ENCODE assay signal across 18 cellular contexts in genomic region chr3:58322793-58323192, GRCh38. TPM values are rescaled to one million over a fixed set of nuclear protein-coding genes. Genes with fewer than 3 reads are reported as not detected.
DNase-seq lines count a peak whose midpoint lies in the region; ATAC-seq, FAIRE-seq and TF ChIP-seq lines count a peak whose summit lies in the region.
"Had no signal": no experiment of that assay in that cellular context is flagged by ENCODE, and none has a peak within 500 bp of the region (broad histone marks: within the 10 kb centered on the region; RNA-seq: fewer than 3 reads in every experiment).

No MANE protein-coding gene starts in this region.

- no peak overlapping the region for H3K23ac ChIP-seq in H1 (ENCODE audit: insufficient read length)

- H3K27me3 Mint-ChIP-seq in activated CD4-positive, alpha-beta T cell treated with anti-CD3 and anti-CD28 coated beads for 36 hours = no peaks in the 10 kb centered on the region
- no peaks in the 10 kb centered on the region for H3K27me3 Mint-ChIP-seq in WTC11 (ENCODE audit: low read depth)

- peaks cover 0 to 4% of the 10 kb centered on the region in 2 experiments for H4K20me1 ChIP-seq in H1 (replicated peaks in 1 of 2; ENCODE audit: control insufficient read depth in 1 of 2, insufficient read depth in 2 of 2, low read length in 2 of 2)
- H4K20me1 ChIP-seq in neural cell (ENCODE audit: insufficient read depth) = no peaks in the 10 kb centered on the region

- peaks cover 40% of the 10 kb centered on the region for H3K4me1 Mint-ChIP-seq in activated CD4-positive, alpha-beta T cell treated with anti-CD3 and anti-CD28 coated beads for 36 hours
- H3K4me1 Mint-ChIP-seq in WTC11 = peaks cover 33% of the 10 kb centered on the region

- no peaks in the 10 kb centered on the region for H3K79me2 ChIP-seq in H1 (ENCODE audit: control insufficient read depth in 1 of 2, insufficient read depth in 2 of 2, low read length in 2 of 2)
- H3K79me2 ChIP-seq in neural cell (replicated peaks; ENCODE audit: insufficient read depth, low read length) = no peaks in the 10 kb centered on the region

- H3K23me2 ChIP-seq in H1 (ENCODE audit: low read depth, low read length) = no peaks in the 10 kb centered on the region

- no peak overlapping the region for H2BK20ac ChIP-seq in H1 (ENCODE audit: low read length)

- H3K27ac ChIP-seq in H1 (ENCODE audit: low read depth, low read length) (no peak overlapping the region), neural cell (ENCODE audit: low read length) (peak overlapping the region; percentile 83)
- H3K27ac ChIP-seq: BLaER1 treated with 17β-estradiol and CSF1 and Interleukin-3, amounts not matched to agents 10 nM and 100 nM; PC-9 had no signal

- peaks cover 8% of the 10 kb centered on the region for H3K36me3 Mint-ChIP-seq in activated CD4-positive, alpha-beta T cell treated with anti-CD3 and anti-CD28 coated beads for 36 hours (ENCODE audit: low read depth)
- peaks cover 11% of the 10 kb centered on the region for H3K36me3 Mint-ChIP-seq in WTC11

- no peak overlapping the region for H2BK15ac ChIP-seq in H1 (ENCODE audit: low read length)

- H4K5ac ChIP-seq in H1 (ENCODE audit: insufficient read length, low read depth, low read length) = no peak overlapping the region

- H3K9me3 ChIP-seq in H1 (ENCODE audit: insufficient read depth in 2 of 2, low read depth in 1 of 2, low read length in 1 of 2) (no peaks in the 10 kb centered on the region), neural cell (ENCODE audit: low read length) (no peaks in the 10 kb centered on the region)
- H3K9me3 ChIP-seq: BLaER1 treated with 17β-estradiol and CSF1 and Interleukin-3, amounts not matched to agents 10 nM and 100 nM had no signal

- H3K9ac ChIP-seq in H1 (replicated peaks in 1 of 4; ENCODE audit: extremely low read depth in 1 of 4, low read depth in 3 of 4, low read length in 3 of 4) (no peak overlapping the region), neural cell (ENCODE audit: low read length) (no peak overlapping the region)
- H3K9ac ChIP-seq: BLaER1 treated with 17β-estradiol and CSF1 and Interleukin-3, amounts not matched to agents 10 nM and 100 nM had no signal

- ATAC-seq in activated CD4-positive, alpha-beta T cell treated with anti-CD3 and anti-CD28 coated beads for 36 hours = no peak
- ATAC-seq in WTC11 = no peak

- H3K18ac ChIP-seq in H1 (ENCODE audit: extremely low read depth, low read length) = no peak overlapping the region; the same call in 1 of the 2 replicates

- H3K4ac ChIP-seq in H1 (replicated peaks; ENCODE audit: insufficient read length, low read depth, low read length) = no peak overlapping the region

- H3K56ac ChIP-seq in H1 (replicated peaks; ENCODE audit: insufficient read length, low read depth, low read length) = no peak overlapping the region

- no peak for DNase-seq in activated CD4-positive, alpha-beta T cell treated with anti-CD3 and anti-CD28 coated beads for 36 hours
- no peak for DNase-seq in activated CD4-positive, alpha-beta T cell treated with anti-CD3 and anti-CD28 coated beads for 4 hours
- no peak for DNase-seq in WTC11 (ENCODE audit: low spot score)
- DNase-seq in H1 (ENCODE audit: low read depth in 1 of 2, low spot score in 2 of 2) = no peak
- no peak for DNase-seq in HTR-8/SVneo (ENCODE audit: insufficient read length, low spot score)
- no peak for DNase-seq in NCI-H2029 (lab: John Stamatoyannopoulos, UW)
- DNase-seq in ecto neural progenitor cell (ENCODE audit: low spot score) = no peak
- DNase-seq: 8988T, DMS 273 treated with DMSO at 0.1 percent for 48 hours, H9, NCI-H1092 treated with DMSO at 0.1 percent for 48 hours, NCI-H1694, NCI-H2171, NCI-H446 treated with DMSO at 0.1 percent for 48 hours, NCI-H748 treated with DMSO at 0.1 percent for 48 hours, PC-9 had no signal

- H3K27ac Mint-ChIP-seq in activated CD4-positive, alpha-beta T cell treated with anti-CD3 and anti-CD28 coated beads for 36 hours = peak overlapping the region; percentile 25
- peak overlapping the region; percentile 76; the same call in 1 of the 2 replicates for H3K27ac Mint-ChIP-seq in WTC11

- no peaks in the 10 kb centered on the region for H3K9me2 ChIP-seq in neural cell (ENCODE audit: insufficient read depth, low read length)

- no peak overlapping the region for H3K4me3 Mint-ChIP-seq in activated CD4-positive, alpha-beta T cell treated with anti-CD3 and anti-CD28 coated beads for 36 hours
- no peak overlapping the region for H3K4me3 Mint-ChIP-seq in WTC11
- H3K4me3 Mint-ChIP-seq: H9 had no signal

- CTCF ChIA-PET in activated CD4-positive, alpha-beta T cell treated with anti-CD3 and anti-CD28 coated beads for 36 hours (lab: Charles Lee) = interaction anchor here (0.6 to 9.5 kb wide), 5 partner anchors 12 to 1800 kb away, joined by 4 to 72 read pairs (median 5); partner anchors contain the start of genes HTD2 and RPP14
- CTCF ChIA-PET in WTC11 (lab: Charles Lee) = interaction anchor here (0.8 to 2.7 kb wide), 9 partner anchors 16 to 206 kb away, joined by 3 to 34 read pairs (median 5); partner anchors contain the start of genes HTD2 and RPP14
- CTCF ChIA-PET in H1 (lab: Charles Lee; ENCODE audit: partially characterized antibody) = interaction anchor here (1.3 to 12.7 kb wide), 5 partner anchors 14 to 112 kb away, joined by 4 to 104 read pairs (median 5); partner anchors contain the start of genes HTD2 and RPP14

- TF ChIP-seq RAD21 in H1 (IDR thresholded peaks at IDR 0.05 in 1 of 2, conservative IDR thresholded peaks at IDR 0.05 in 1 of 2; ENCODE audit: low read depth in 2 of 2, low read length in 2 of 2) (no peak), neural cell (conservative IDR thresholded peaks at IDR 0.05) (no peak)

- H3K4me1 ChIP-seq in H1 (replicated peaks in 1 of 4; ENCODE audit: control insufficient read depth in 3 of 4, insufficient read depth in 4 of 4, low read length in 3 of 4) = peaks cover 0 to 9% (median 9%) of the 10 kb centered on the region in 4 experiments; a peak in 5 of 7 replicates

- H3K27me3 ChIP-seq in H1 (replicated peaks in 1 of 4; ENCODE audit: control insufficient read depth in 3 of 4, extremely low read depth in 1 of 4, insufficient read depth in 3 of 4, low read length in 3 of 4) (no peaks in the 10 kb centered on the region), neural cell (ENCODE audit: insufficient read depth, low read depth, low read length) (no peaks in the 10 kb centered on the region)
- H3K27me3 ChIP-seq: BLaER1 treated with 17β-estradiol and CSF1 and Interleukin-3, amounts not matched to agents 10 nM and 100 nM had no signal

- no peak overlapping the region for H4K8ac ChIP-seq in H1 (ENCODE audit: extremely low read depth, insufficient read depth, low read length)

- no peak overlapping the region for H3K4me2 ChIP-seq in H1 (ENCODE audit: insufficient read depth in 1 of 2, low read depth in 2 of 2, low read length in 2 of 2)
- H3K4me2 ChIP-seq in neural cell (ENCODE audit: low read length) = no peak overlapping the region
- H3K4me2 ChIP-seq: BLaER1 treated with 17β-estradiol and CSF1 and Interleukin-3, amounts not matched to agents 10 nM and 100 nM; PC-9 had no signal

- POLR2A ChIA-PET in activated CD4-positive, alpha-beta T cell treated with anti-CD3 and anti-CD28 coated beads for 36 hours (lab: Charles Lee) = interaction anchor here (0.7 kb wide), 1 partner anchor 93 kb away, joined by 4 read pairs; no protein-coding TSS in a partner anchor
- POLR2A ChIA-PET in WTC11 (lab: Charles Lee) = interaction anchor here (1.0 kb wide), 1 partner anchor 17 kb away, joined by 3 read pairs; the partner anchor contains the start of genes HTD2 and RPP14
- POLR2A ChIA-PET in H1 (lab: Charles Lee; ENCODE audit: partially characterized antibody) = interaction anchor here (0.8 to 9.0 kb wide), 6 partner anchors 8 to 199 kb away, joined by 3 to 64 read pairs (median 4); partner anchors contain the start of genes HTD2 and RPP14

- FAIRE-seq in H1 (lab: Jason Lieb, UNC) = no peak
- no peak for FAIRE-seq in HTR-8/SVneo (lab: Jason Lieb, UNC)

- H2BK12ac ChIP-seq in H1 (ENCODE audit: low read depth, low read length) = no peak overlapping the region; the same call in 1 of the 2 replicates

- TF ChIP-seq EP300 in H1 (IDR thresholded peaks at IDR 0.05; ENCODE audit: borderline replicate concordance in 1 of 2, low read depth in 2 of 2, low read length in 2 of 2) = no peak
- TF ChIP-seq EP300 in neural cell (conservative IDR thresholded peaks at IDR 0.05; ENCODE audit: poor library complexity, severe bottlenecking) = no peak

- no peaks in the 10 kb centered on the region for H3K9me3 Mint-ChIP-seq in activated CD4-positive, alpha-beta T cell treated with anti-CD3 and anti-CD28 coated beads for 36 hours (ENCODE audit: low read depth)
- no peaks in the 10 kb centered on the region for H3K9me3 Mint-ChIP-seq in WTC11
- H3K9me3 Mint-ChIP-seq: H9 had no signal

- TF ChIP-seq POLR2A in H1 (IDR thresholded peaks at IDR 0.05; ENCODE audit: control extremely low read depth in 1 of 2, low read depth in 2 of 2, low read length in 2 of 2) = no peak

- H3F3A ChIP-seq in neural cell (ENCODE audit: insufficient read depth, low read length, poor library complexity, severe bottlenecking) = no peaks in the 10 kb centered on the region

- H2AK5ac ChIP-seq in H1 (ENCODE audit: low read depth, low read length) = no peak overlapping the region

- intact Hi-C loops in activated CD4-positive, alpha-beta T cell treated with anti-CD3 and anti-CD28 coated beads for 36 hours (cut with DNase I, micrococcal nuclease) = loop anchor here (5.0 kb wide), 3 partner anchors 210 to 730 kb away; partner anchors contain the start of gene CFAP20DC (in 1 of the 2)

- no peak overlapping the region for H2BK5ac ChIP-seq in H1 (ENCODE audit: low read depth, low read length)

- no peak overlapping the region for H3K14ac ChIP-seq in H1 (ENCODE audit: insufficient read length)

- H4K91ac ChIP-seq in H1 (replicated peaks; ENCODE audit: insufficient read length, low read length) = peak overlapping the region; percentile 9

- H3K4me3 ChIP-seq in H1 (ENCODE audit: extremely low read depth in 1 of 4, insufficient read depth in 2 of 4, low read depth in 3 of 4, low read length in 4 of 4) (no peak overlapping the region), neural cell (ENCODE audit: low read length) (no peak overlapping the region)
- H3K4me3 ChIP-seq: BLaER1 treated with 17β-estradiol and CSF1 and Interleukin-3, amounts not matched to agents 10 nM and 100 nM; PC-9 had no signal

- no peak for TF ChIP-seq CTCF in WTC11 (IDR thresholded peaks at IDR 0.05)
- TF ChIP-seq CTCF in H1 (IDR thresholded peaks at IDR 0.05; ENCODE audit: control extremely low read depth in 1 of 3, insufficient read depth in 1 of 3, low read depth in 1 of 3, low read length in 3 of 3) = no peak
- no peak for TF ChIP-seq CTCF in neural cell (IDR thresholded peaks at IDR 0.05; ENCODE audit: poor library complexity, severe bottlenecking)

- H2AFZ ChIP-seq in H1 (ENCODE audit: low read length) (no peak overlapping the region), neural cell (ENCODE audit: low read depth, low read length) (no peak overlapping the region)
- H2AFZ ChIP-seq: PC-9 had no signal

- H3K79me1 ChIP-seq in H1 (ENCODE audit: low read depth, low read length) = no peaks in the 10 kb centered on the region; the same call in 1 of the 2 replicates

- H2BK120ac ChIP-seq in H1 (replicated peaks; ENCODE audit: low read depth, low read length) = no peak overlapping the region

- 94% methylated on average over 1 of the region's 1 CpG; no CpG with 5 or more reads in 1 of the 2 experiments for WGBS in H1 (ENCODE audit: extremely low coverage in 1 of 2, insufficient coverage in 1 of 2, insufficient read length in 1 of 2, insufficient replicate concordance in 2 of 2, low coverage in 1 of 2, low lambda C conversion rate in 2 of 2, missing lambda C conversion rate in 1 of 2), 2 experiments

- H3K36me3 ChIP-seq in H1 (ENCODE audit: control insufficient read depth in 2 of 4, insufficient read depth in 4 of 4, low read length in 3 of 4) = peaks cover 3 to 16% (median 10%) of the 10 kb centered on the region in 4 experiments; a peak in 6 of 8 replicates
- H3K36me3 ChIP-seq in neural cell (ENCODE audit: insufficient read depth, low read length) = no peaks in the 10 kb centered on the region

RNA-seq across cellular contexts. Expression of gene PXK, which starts 9.9 kb away (rescaled TPM):
- 10 to 100 TPM; 35.2 to 50.7 TPM for total RNA-seq in activated CD4-positive, alpha-beta T cell treated with anti-CD3 and anti-CD28 coated beads for 36 hours
- total RNA-seq in WTC11 (2021) = 6.6 to 9.4 TPM (median 6.9 TPM) in 3 replicates
- total RNA-seq in H1 (2021; fragmentation: NEBNext Ultra II Directional; extraction: Animal tissue kit (Norgen Biotek cat#: 25700)) = 6.2 and 7.1 TPM in 2 replicates
- polyA plus RNA-seq in H1 (2011; rRNA removed) = 3.5 and 3.6 TPM in 2 replicates
- 5.2 TPM for polyA plus RNA-seq in H1 (2011; cell fraction: cytosol; rRNA removed)
- 6.3 TPM for polyA plus RNA-seq in H1 (2011; cell fraction: nucleus; rRNA removed)
- 5.0 to 5.9 TPM (median 5.2 TPM) in 4 replicates for polyA plus RNA-seq in H1 (2012, experiment 1 of 2)
- polyA plus RNA-seq in H1 (2012, experiment 2 of 2) = 2.0 TPM
- 5.1 TPM for polyA plus RNA-seq in H1 (2013, experiment 1 of 2)
- 5.1 TPM for polyA plus RNA-seq in H1 (2013, experiment 2 of 2)
- 5.7 and 6.0 TPM in 2 replicates for polyA minus RNA-seq in H1 (2011; rRNA and poly(A)+ RNA removed)
- polyA minus RNA-seq in H1 (2011; cell fraction: cytosol; rRNA and poly(A)+ RNA removed) = 3.6 TPM
- 6.3 TPM for polyA minus RNA-seq in H1 (2011; cell fraction: nucleus; rRNA and poly(A)+ RNA removed)
- 37.7 and 40.4 TPM in 2 replicates for polyA plus RNA-seq in neural cell
- polyA minus RNA-seq in neural cell = 60.1 and 61.6 TPM in 2 replicates

RNA-seq across cellular contexts. Expression of gene HTD2, which starts 16.5 kb away (rescaled TPM):
- 1 to 10 TPM; 2.3 to 7.9 TPM for total RNA-seq in activated CD4-positive, alpha-beta T cell treated with anti-CD3 and anti-CD28 coated beads for 36 hours
- 9.9 to 14.5 TPM (median 11.4 TPM) in 3 replicates for total RNA-seq in WTC11 (2021)
- total RNA-seq in H1 (2021; fragmentation: NEBNext Ultra II Directional; extraction: Animal tissue kit (Norgen Biotek cat#: 25700)) = 10.3 and 10.8 TPM in 2 replicates
- polyA plus RNA-seq in H1 (2011; rRNA removed) = 5.6 and 8.8 TPM in 2 replicates
- 9.4 TPM for polyA plus RNA-seq in H1 (2011; cell fraction: cytosol; rRNA removed)
- polyA plus RNA-seq in H1 (2011; cell fraction: nucleus; rRNA removed) = 2.5 TPM
- 8.1 to 9.9 TPM (median 8.7 TPM) in 4 replicates for polyA plus RNA-seq in H1 (2012, experiment 1 of 2)
- polyA plus RNA-seq in H1 (2012, experiment 2 of 2) = 6.8 TPM
- 2.4 TPM for polyA plus RNA-seq in H1 (2013, experiment 1 of 2)
- 3.2 TPM for polyA plus RNA-seq in H1 (2013, experiment 2 of 2)
- 10.8 TPM in 2 replicates for polyA minus RNA-seq in H1 (2011; rRNA and poly(A)+ RNA removed)
- polyA minus RNA-seq in H1 (2011; cell fraction: cytosol; rRNA and poly(A)+ RNA removed) = 1.0 TPM
- 3.2 TPM for polyA minus RNA-seq in H1 (2011; cell fraction: nucleus; rRNA and poly(A)+ RNA removed)
- 19.0 and 23.2 TPM in 2 replicates for polyA plus RNA-seq in neural cell
- 17.0 and 20.5 TPM in 2 replicates for polyA minus RNA-seq in neural cell

RNA-seq across cellular contexts. Expression of gene RPP14, which starts 16.7 kb away (rescaled TPM):
- total RNA-seq in activated CD4-positive, alpha-beta T cell treated with anti-CD3 and anti-CD28 coated beads for 36 hours = 10 to 100 TPM; 16.4 to 16.9 TPM
- 16.7 to 17.9 TPM (median 17.0 TPM) in 3 replicates for total RNA-seq in WTC11 (2021)
- 19.8 and 23.4 TPM in 2 replicates for total RNA-seq in H1 (2021; fragmentation: NEBNext Ultra II Directional; extraction: Animal tissue kit (Norgen Biotek cat#: 25700))
- 6.9 and 11.7 TPM in 2 replicates for polyA plus RNA-seq in H1 (2011; rRNA removed)
- polyA plus RNA-seq in H1 (2011; cell fraction: cytosol; rRNA removed) = 14.7 TPM
- polyA plus RNA-seq in H1 (2011; cell fraction: nucleus; rRNA removed) = 6.2 TPM
- polyA plus RNA-seq in H1 (2012, experiment 1 of 2) = 9.6 to 13.0 TPM (median 10.4 TPM) in 4 replicates
- 4.4 TPM for polyA plus RNA-seq in H1 (2012, experiment 2 of 2)
- polyA plus RNA-seq in H1 (2013, experiment 1 of 2) = 14.6 TPM
- 14.7 TPM for polyA plus RNA-seq in H1 (2013, experiment 2 of 2)
- polyA minus RNA-seq in H1 (2011; rRNA and poly(A)+ RNA removed) = 7.8 and 16.6 TPM in 2 replicates
- 4.1 TPM for polyA minus RNA-seq in H1 (2011; cell fraction: cytosol; rRNA and poly(A)+ RNA removed)
- 10.2 TPM for polyA minus RNA-seq in H1 (2011; cell fraction: nucleus; rRNA and poly(A)+ RNA removed)
- 12.8 and 13.0 TPM in 2 replicates for polyA plus RNA-seq in neural cell
- 19.0 and 20.9 TPM in 2 replicates for polyA minus RNA-seq in neural cell
